22 cellular contexts compared by ENCODE assay signal in the genomic region with DNA sequence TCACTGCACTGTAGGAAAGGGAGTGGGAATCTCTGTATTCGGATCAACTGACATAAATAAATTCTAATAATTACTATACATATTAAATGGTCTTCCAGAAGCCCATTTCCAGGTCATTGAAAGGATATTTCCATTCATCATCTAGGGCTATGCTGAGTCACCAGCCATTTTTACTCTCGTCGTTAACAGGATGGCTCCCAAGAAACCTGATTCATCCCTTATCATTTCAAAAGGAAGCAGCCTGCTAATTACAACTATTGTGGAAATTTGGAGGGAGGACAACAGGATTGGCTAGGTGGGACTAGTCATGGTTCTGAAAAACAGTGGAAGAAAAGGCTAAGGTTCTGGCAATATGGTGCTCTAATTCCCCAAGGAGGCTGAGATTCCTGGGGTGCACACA. TPM values are rescaled to one million over a fixed set of nuclear protein-coding genes. Genes with fewer than 3 reads are reported as not detected.
"Had no signal": no experiment of that assay in that cellular context is flagged by ENCODE, and none has a peak within 500 bp of the region (broad histone marks: within the 10 kb centered on the region; RNA-seq: fewer than 3 reads in every experiment).

No MANE protein-coding gene starts in this region.

- DNase-seq: activated CD4-positive, alpha-beta memory T cell treated with anti-CD3 and anti-CD28 coated beads for 36 hours; activated CD4-positive, alpha-beta T cell treated with anti-CD3 and anti-CD28 coated beads for 4 hours; activated naive CD4-positive, alpha-beta T cell; activated naive CD8-positive, alpha-beta T cell treated with anti-CD3 and anti-CD28 coated beads for 36 hours; activated T-cell treated with anti-CD3 and anti-CD28 coated beads for 4 hours; amniotic stem cell; central memory CD4-positive, alpha-beta T cell; endodermal cell; erythroblast; heart right ventricle; mesenchymal stem cell; naive thymus-derived CD4-positive, alpha-beta T cell; ovary; psoas muscle; right cardiac atrium; stimulated activated naive CD8-positive, alpha-beta T cell treated with anti-CD3 and anti-CD28 coated beads, Interleukin-15, Interleukin-2, amounts not matched to agents 100 U/mL and 50 U/mL, for 24 hours; substantia nigra; tibial artery had no signal

- H3K9me3 Mint-ChIP-seq: activated CD4-positive, alpha-beta memory T cell treated with anti-CD3 and anti-CD28 coated beads for 36 hours; activated naive CD8-positive, alpha-beta T cell treated with anti-CD3 and anti-CD28 coated beads for 36 hours; activated T-helper 1 cell treated with anti-CD3 and anti-CD28 coated beads, Interleukin-12 subunit alpha, Interleukin-12 subunit beta, Interleukin-2, Interleukin-4 antibody, amounts not matched to agents 30 ng/mL and 10 ng/mL and 1 ng/mL, durations not matched to agents 14 hours and 24 hours and 36 hours; brain; endodermal cell; naive thymus-derived CD4-positive, alpha-beta T cell had no signal

- H3K4me1 ChIP-seq: heart right ventricle, psoas muscle, tibial artery had no signal

- H3K27ac ChIP-seq: heart right ventricle, ovary, psoas muscle, skin epidermis, tibial artery had no signal

- H3K9me3 ChIP-seq: heart right ventricle, ovary, psoas muscle, tibial artery had no signal

- H3K4me3 ChIP-seq: heart right ventricle, ovary, psoas muscle, skin epidermis, tibial artery had no signal

- ATAC-seq: heart right ventricle; naive thymus-derived CD4-positive, alpha-beta T cell; psoas muscle; right cardiac atrium; stimulated activated naive CD8-positive, alpha-beta T cell treated with anti-CD3 and anti-CD28 coated beads, Interleukin-15, Interleukin-2, amounts not matched to agents 100 U/mL and 50 U/mL, for 24 hours had no signal

- H3K36me3 ChIP-seq: heart right ventricle, ovary, tibial artery had no signal

- H3K27me3 Mint-ChIP-seq: activated CD4-positive, alpha-beta memory T cell treated with anti-CD3 and anti-CD28 coated beads for 36 hours; activated naive CD8-positive, alpha-beta T cell treated with anti-CD3 and anti-CD28 coated beads for 36 hours had no signal

- H3K4me1 Mint-ChIP-seq: activated naive CD8-positive, alpha-beta T cell treated with anti-CD3 and anti-CD28 coated beads for 36 hours; brain; naive thymus-derived CD4-positive, alpha-beta T cell had no signal

- H3K36me3 Mint-ChIP-seq: activated CD4-positive, alpha-beta memory T cell treated with anti-CD3 and anti-CD28 coated beads for 36 hours; activated naive CD8-positive, alpha-beta T cell treated with anti-CD3 and anti-CD28 coated beads for 36 hours; brain; naive thymus-derived CD4-positive, alpha-beta T cell had no signal

- H3K4me3 Mint-ChIP-seq: activated CD4-positive, alpha-beta memory T cell treated with anti-CD3 and anti-CD28 coated beads for 36 hours; activated naive CD8-positive, alpha-beta T cell treated with anti-CD3 and anti-CD28 coated beads for 36 hours; activated T-helper 1 cell treated with anti-CD3 and anti-CD28 coated beads, Interleukin-12 subunit alpha, Interleukin-12 subunit beta, Interleukin-2, Interleukin-4 antibody, amounts not matched to agents 30 ng/mL and 10 ng/mL and 1 ng/mL, durations not matched to agents 14 hours and 24 hours and 36 hours; brain; endodermal cell; naive thymus-derived CD4-positive, alpha-beta T cell had no signal

- H3K27me3 ChIP-seq: ovary, tibial artery had no signal

- H3K27ac Mint-ChIP-seq: activated CD4-positive, alpha-beta memory T cell treated with anti-CD3 and anti-CD28 coated beads for 36 hours; activated naive CD8-positive, alpha-beta T cell treated with anti-CD3 and anti-CD28 coated beads for 36 hours; activated T-helper 1 cell treated with anti-CD3 and anti-CD28 coated beads, Interleukin-12 subunit alpha, Interleukin-12 subunit beta, Interleukin-2, Interleukin-4 antibody, amounts not matched to agents 30 ng/mL and 10 ng/mL and 1 ng/mL, durations not matched to agents 14 hours and 24 hours and 36 hours; brain; endodermal cell; naive thymus-derived CD4-positive, alpha-beta T cell had no signal

RNA-seq across cellular contexts. Expression of a gene that starts 13.6 kb away (rescaled TPM):
- total RNA-seq: activated CD4-positive, alpha-beta memory T cell treated with anti-CD3 and anti-CD28 coated beads for 36 hours; activated naive CD8-positive, alpha-beta T cell treated with anti-CD3 and anti-CD28 coated beads for 36 hours; activated T-helper 1 cell treated with anti-CD3 and anti-CD28 coated beads, Interleukin-12 subunit alpha, Interleukin-12 subunit beta, Interleukin-2, Interleukin-4 antibody, amounts not matched to agents 30 ng/mL and 10 ng/mL and 1 ng/mL, durations not matched to agents 14 hours and 24 hours and 36 hours; endodermal cell; naive thymus-derived CD4-positive, alpha-beta T cell had no signal
- polyA plus RNA-seq: naive thymus-derived CD4-positive, alpha-beta T cell; right cardiac atrium; urinary bladder had no signal
